In the genomic region with DNA sequence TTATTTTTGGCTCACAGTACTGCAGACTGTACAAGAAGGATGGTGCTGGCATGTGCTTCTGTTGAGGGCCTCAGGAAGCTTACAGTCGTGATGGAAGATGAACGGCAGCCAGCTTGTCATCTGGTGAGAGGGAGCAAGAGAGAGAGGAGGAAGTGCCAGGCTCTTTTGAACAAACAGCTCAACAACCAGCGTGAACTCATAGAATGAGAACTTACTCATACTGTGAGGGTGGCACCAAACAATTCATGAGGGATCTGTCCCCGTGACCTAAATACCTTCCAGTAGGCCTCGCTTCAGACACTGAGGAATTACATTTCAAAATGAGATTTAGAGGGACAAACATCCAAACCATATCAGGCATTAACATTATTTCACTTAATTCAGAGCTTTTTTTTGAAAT, we compare ENCODE assay signal across 1 cellular context.
TF ChIP-seq lines count a peak whose summit lies in the region.

No MANE protein-coding gene starts in this region.

TF ChIP-seq in GM23338, 12 proteins besides CTCF, POLR2A, EP300 and RAD21 (continued from another document):
- TF ChIP-seq ZNF462 (CRISPR knock-in tag; IDR thresholded peaks at IDR 0.05) (no peak), EZH2phosphoT487 (IDR thresholded peaks at IDR 0.05; ENCODE audit: unreplicated experiment) (no peak), CREB1 (CRISPR knock-in tag; IDR thresholded peaks at IDR 0.05; ENCODE audit: low read depth) (no peak)
TF ChIP-seq in GM23338: peak in this region for 0.
